In the genomic region with DNA sequence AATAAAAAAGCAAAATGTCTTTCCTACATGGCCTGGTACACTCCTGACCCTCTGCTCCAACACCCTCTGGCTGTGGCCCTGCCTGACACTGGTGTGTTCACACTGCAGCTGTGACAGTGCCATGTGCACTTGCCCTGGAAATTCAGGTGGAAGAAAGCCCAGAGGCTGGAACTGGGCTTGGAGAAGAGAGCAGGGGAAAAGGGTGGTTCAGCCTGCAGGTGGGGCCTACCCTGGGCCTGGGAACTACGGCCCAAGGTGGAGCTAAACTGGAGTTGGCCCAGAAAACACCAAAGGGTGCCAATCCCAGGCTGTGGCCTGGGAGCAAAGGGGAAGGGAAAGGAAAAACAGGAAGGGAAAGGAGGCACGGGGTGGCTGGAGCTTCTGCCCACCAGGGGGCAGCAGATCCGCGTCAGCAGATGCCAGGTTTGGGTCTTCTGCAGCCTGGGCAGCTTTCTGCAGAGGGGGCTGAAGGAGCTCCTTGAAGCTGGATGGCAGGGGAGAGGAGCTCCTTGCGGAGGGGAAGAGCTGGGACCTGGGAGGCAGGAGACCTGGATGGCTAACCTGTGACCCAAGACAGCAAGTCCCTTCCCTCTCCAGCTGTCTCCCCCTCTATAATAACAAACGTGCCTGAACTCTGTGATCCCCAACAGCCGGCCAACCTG, we compare ENCODE assay signal across 9 cellular contexts. TPM values are rescaled to one million over a fixed set of nuclear protein-coding genes. Genes with fewer than 3 reads are reported as not detected.
DNase-seq lines count a peak whose midpoint lies in the region; ATAC-seq and TF ChIP-seq lines count a peak whose summit lies in the region.
"Had no signal": no experiment of that assay in that cellular context is flagged by ENCODE, and none has a peak within 500 bp of the region (broad histone marks: within the 10 kb centered on the region; RNA-seq: fewer than 3 reads in every experiment).

No MANE protein-coding gene starts in this region.

- H3K27ac ChIP-seq in DOHH2 (ENCODE audit: low read depth, low read length) (peak overlapping the region; percentile 99), prostate gland (peak overlapping the region in 1 of 2 donors; percentile 13)
- H3K27ac ChIP-seq: epithelial cell of prostate had no signal

- ATAC-seq in HG03354 (IDR thresholded peaks at IDR 0.05; ENCODE audit: poor library complexity, severe bottlenecking, unreplicated experiment) (peak; percentile 42), SK-N-SH treated with all-trans-retinoic acid at 6 μM for 48 hours (peak; percentile 80), HG03457 (IDR thresholded peaks at IDR 0.05; ENCODE audit: unreplicated experiment) (no peak), HG03378 (IDR thresholded peaks at IDR 0.05; ENCODE audit: unreplicated experiment) (no peak)

- peaks cover 42% of the 10 kb centered on the region for H3K79me2 ChIP-seq in DOHH2 (ENCODE audit: control insufficient read depth, low read length)

- intact Hi-C loops in cardiac septum (cut with DNase I) (no loop called here), prostate gland (cut with DNase I) (loop anchor here (2.0 kb wide), 1 partner anchor 98 kb away; a partner anchor contains a TSS)

- no peaks in the 10 kb centered on the region for H4K20me1 ChIP-seq in DOHH2 (ENCODE audit: control insufficient read depth, insufficient read depth, low read depth, low read length)

- H3K27me3 ChIP-seq in DOHH2 (ENCODE audit: control insufficient read depth, low read length) (no peaks in the 10 kb centered on the region), prostate gland (replicated peaks; ENCODE audit: insufficient read depth) (no peaks in the 10 kb centered on the region)

- H3K9me2 ChIP-seq in DOHH2 (replicated peaks; ENCODE audit: control insufficient read depth, low read length) = no peaks in the 10 kb centered on the region

- peak overlapping the region; percentile 94 for H3K4me2 ChIP-seq in DOHH2 (ENCODE audit: low read length)

- no peak for TF ChIP-seq POLR2A in prostate gland (IDR thresholded peaks at IDR 0.05)

- H3F3A ChIP-seq in DOHH2 (ENCODE audit: control insufficient read depth, insufficient read depth) = peaks cover 27% of the 10 kb centered on the region

- peak; percentile 94 for TF ChIP-seq CTCF in DOHH2 (IDR thresholded peaks at IDR 0.05; ENCODE audit: low read depth, low read length, poor library complexity, severe bottlenecking)
- peak; percentile 87 to 91 (median 90) for TF ChIP-seq CTCF in prostate gland (IDR thresholded peaks at IDR 0.05)

- H3K4me1 ChIP-seq in DOHH2 (ENCODE audit: control insufficient read depth, low read length) (peaks cover 99% of the 10 kb centered on the region), prostate gland (replicated peaks) (no peaks in the 10 kb centered on the region)

- peaks cover 73% of the 10 kb centered on the region for H3K36me3 ChIP-seq in DOHH2 (ENCODE audit: control insufficient read depth, low read length)
- peaks cover 0 to 7% of the 10 kb centered on the region in 2 donors for H3K36me3 ChIP-seq in prostate gland

- peak; percentile 27 for DNase-seq in activated naive CD8-positive, alpha-beta T cell treated with anti-CD3 and anti-CD28 coated beads, Interleukin-2, amount 50 U/mL, for 16 hours (ENCODE audit: low read depth, low spot score)
- DNase-seq in cardiac septum (ENCODE audit: low spot score) (peak; percentile 87), prostate gland (ENCODE audit: low spot score) (peak; percentile 64)

- H3K4me3 ChIP-seq in DOHH2 (ENCODE audit: low read length) = peak overlapping the region; percentile 78
- H3K4me3 ChIP-seq in prostate gland = no peak overlapping the region

- 6% methylated on average over 7 of the region's 7 CpGs for WGBS in prostate gland

- no peaks in the 10 kb centered on the region for H3K9me3 ChIP-seq in DOHH2 (ENCODE audit: control insufficient read depth, insufficient read depth, low read length)
- H3K9me3 ChIP-seq in prostate gland = no peaks in the 10 kb centered on the region

TF ChIP-seq in SK-N-SH treated with all-trans-retinoic acid at 6 μM for 48 hours, 23 proteins besides CTCF, POLR2A, EP300 and RAD21:
- TF ChIP-seq ZFP30 (CRISPR knock-in tag; IDR thresholded peaks at IDR 0.05) = no peak
- TF ChIP-seq, protein P1, sequence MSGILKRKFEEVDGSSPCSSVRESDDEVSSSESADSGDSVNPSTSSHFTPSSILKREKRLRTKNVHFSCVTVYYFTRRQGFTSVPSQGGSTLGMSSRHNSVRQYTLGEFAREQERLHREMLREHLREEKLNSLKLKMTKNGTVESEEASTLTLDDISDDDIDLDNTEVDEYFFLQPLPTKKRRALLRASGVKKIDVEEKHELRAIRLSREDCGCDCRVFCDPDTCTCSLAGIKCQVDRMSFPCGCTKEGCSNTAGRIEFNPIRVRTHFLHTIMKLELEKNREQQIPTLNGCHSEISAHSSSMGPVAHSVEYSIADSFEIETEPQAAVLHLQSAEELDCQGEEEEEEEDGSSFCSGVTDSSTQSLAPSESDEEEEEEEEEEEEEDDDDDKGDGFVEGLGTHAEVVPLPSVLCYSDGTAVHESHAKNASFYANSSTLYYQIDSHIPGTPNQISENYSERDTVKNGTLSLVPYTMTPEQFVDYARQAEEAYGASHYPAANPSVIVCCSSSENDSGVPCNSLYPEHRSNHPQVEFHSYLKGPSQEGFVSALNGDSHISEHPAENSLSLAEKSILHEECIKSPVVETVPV (CRISPR knock-in tag; IDR thresholded peaks at IDR 0.05) = no peak
- TF ChIP-seq OSR1 (CRISPR knock-in tag; IDR thresholded peaks at IDR 0.05) = no peak
- TF ChIP-seq, protein P2, sequence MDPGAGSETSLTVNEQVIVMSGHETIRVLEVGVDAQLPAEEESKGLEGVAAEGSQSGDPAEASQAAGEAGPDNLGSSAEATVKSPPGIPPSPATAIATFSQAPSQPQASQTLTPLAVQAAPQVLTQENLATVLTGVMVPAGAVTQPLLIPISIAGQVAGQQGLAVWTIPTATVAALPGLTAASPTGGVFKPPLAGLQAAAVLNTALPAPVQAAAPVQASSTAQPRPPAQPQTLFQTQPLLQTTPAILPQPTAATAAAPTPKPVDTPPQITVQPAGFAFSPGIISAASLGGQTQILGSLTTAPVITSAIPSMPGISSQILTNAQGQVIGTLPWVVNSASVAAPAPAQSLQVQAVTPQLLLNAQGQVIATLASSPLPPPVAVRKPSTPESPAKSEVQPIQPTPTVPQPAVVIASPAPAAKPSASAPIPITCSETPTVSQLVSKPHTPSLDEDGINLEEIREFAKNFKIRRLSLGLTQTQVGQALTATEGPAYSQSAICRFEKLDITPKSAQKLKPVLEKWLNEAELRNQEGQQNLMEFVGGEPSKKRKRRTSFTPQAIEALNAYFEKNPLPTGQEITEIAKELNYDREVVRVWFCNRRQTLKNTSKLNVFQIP (CRISPR knock-in tag; IDR thresholded peaks at IDR 0.05; ENCODE audit: borderline replicate concordance, low read depth) = no peak
- TF ChIP-seq ZNF8 (CRISPR knock-in tag; IDR thresholded peaks at IDR 0.05) = no peak
- TF ChIP-seq, protein P3, sequence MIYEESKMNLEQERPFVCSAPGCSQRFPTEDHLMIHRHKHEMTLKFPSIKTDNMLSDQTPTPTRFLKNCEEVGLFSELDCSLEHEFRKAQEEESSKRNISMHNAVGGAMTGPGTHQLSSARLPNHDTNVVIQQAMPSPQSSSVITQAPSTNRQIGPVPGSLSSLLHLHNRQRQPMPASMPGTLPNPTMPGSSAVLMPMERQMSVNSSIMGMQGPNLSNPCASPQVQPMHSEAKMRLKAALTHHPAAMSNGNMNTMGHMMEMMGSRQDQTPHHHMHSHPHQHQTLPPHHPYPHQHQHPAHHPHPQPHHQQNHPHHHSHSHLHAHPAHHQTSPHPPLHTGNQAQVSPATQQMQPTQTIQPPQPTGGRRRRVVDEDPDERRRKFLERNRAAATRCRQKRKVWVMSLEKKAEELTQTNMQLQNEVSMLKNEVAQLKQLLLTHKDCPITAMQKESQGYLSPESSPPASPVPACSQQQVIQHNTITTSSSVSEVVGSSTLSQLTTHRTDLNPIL (CRISPR knock-in tag; IDR thresholded peaks at IDR 0.05; ENCODE audit: low read depth) = no peak
- TF ChIP-seq ZNF565 (CRISPR knock-in tag; conservative IDR thresholded peaks at IDR 0.05; ENCODE audit: low read depth) = no peak
- no peak for TF ChIP-seq CSDC2 (CRISPR knock-in tag; IDR thresholded peaks at IDR 0.05)
- no peak for TF ChIP-seq ZC3H10 (CRISPR knock-in tag; IDR thresholded peaks at IDR 0.05)
- no peak for TF ChIP-seq ESRRG (CRISPR knock-in tag; IDR thresholded peaks at IDR 0.05)
- TF ChIP-seq, protein P4, sequence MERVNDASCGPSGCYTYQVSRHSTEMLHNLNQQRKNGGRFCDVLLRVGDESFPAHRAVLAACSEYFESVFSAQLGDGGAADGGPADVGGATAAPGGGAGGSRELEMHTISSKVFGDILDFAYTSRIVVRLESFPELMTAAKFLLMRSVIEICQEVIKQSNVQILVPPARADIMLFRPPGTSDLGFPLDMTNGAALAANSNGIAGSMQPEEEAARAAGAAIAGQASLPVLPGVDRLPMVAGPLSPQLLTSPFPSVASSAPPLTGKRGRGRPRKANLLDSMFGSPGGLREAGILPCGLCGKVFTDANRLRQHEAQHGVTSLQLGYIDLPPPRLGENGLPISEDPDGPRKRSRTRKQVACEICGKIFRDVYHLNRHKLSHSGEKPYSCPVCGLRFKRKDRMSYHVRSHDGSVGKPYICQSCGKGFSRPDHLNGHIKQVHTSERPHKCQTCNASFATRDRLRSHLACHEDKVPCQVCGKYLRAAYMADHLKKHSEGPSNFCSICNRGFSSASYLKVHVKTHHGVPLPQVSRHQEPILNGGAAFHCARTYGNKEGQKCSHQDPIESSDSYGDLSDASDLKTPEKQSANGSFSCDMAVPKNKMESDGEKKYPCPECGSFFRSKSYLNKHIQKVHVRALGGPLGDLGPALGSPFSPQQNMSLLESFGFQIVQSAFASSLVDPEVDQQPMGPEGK (CRISPR knock-in tag; IDR thresholded peaks at IDR 0.05; ENCODE audit: borderline replicate concordance) = no peak
TF ChIP-seq in SK-N-SH treated with all-trans-retinoic acid at 6 μM for 48 hours: peak in this region for 0.

RNA-seq across cellular contexts. Expression of a gene that starts 15.4 kb away (rescaled TPM):
- 25.6 TPM for total RNA-seq in cardiac septum
- total RNA-seq in prostate gland = 10 to 100 TPM; 39.9 to 48.9 TPM

RNA-seq across cellular contexts. Expression of a gene that starts 18.3 kb away (rescaled TPM):
- total RNA-seq in cardiac septum = 102 TPM
- total RNA-seq in prostate gland = 100 to 1,000 TPM in 1 of 2 donors, 10 to 100 TPM in 1; 32.5 to 121 TPM

Comparison
In these comparisons a context has a peak if more than half of its experiments do, and no peak if none do; other contexts are left out.
1. ATAC-seq: peak in HG03354 (single experiment) and SK-N-SH treated with all-trans-retinoic acid at 6 μM for 48 hours (single experiment); none in HG03457 (single experiment) and HG03378 (single experiment).
2. DNase-seq: peak in every context shown above with its lines; median percentile 87 in cardiac septum; 64 in prostate gland; 27 in activated naive CD8-positive, alpha-beta T cell treated with anti-CD3 and anti-CD28 coated beads, Interleukin-2, amount 50 U/mL, for 16 hours.